Comparison of ENCODE assay signal across 1 cellular context in the genomic region with DNA sequence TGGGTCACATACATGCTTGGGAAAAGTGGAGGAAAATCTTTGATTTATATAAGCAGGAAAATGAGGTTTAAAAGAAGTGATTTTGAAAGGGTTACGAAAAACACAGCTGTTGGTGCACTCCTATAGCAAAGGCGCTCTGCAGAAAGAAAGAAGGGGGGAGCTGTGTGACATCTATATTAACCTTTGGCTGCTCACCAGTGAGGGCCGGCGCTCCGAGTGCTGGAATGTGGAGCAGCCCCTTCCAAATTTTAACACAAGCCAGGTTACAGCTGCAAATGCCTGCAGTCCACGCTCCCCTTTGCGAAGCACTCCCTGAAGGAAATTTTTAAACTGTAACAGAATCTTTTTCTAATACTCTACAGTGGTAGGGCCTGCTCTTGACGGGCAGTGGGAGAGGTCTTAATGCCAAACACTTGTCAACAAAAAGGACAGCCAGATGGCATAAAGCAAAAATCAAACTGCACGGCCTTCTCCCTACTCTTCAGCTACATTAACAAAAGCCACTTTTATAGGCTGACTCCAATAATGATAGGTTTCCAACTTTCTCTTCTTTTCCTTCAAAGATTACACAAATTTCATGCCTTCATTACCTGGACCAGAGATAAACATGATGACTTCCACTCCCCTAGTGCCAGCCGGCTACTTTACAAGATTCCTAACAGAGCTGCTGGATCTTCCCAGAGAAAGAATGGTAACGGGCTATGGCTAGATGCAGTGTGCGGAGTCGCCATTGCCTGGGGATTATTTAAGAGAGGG.
TF ChIP-seq lines count a peak whose summit lies in the region.

No MANE protein-coding gene starts in this region.

TF ChIP-seq in H1, 55 proteins besides CTCF, POLR2A, EP300 and RAD21:
- TF ChIP-seq YY1 (IDR thresholded peaks at IDR 0.05; ENCODE audit: low read depth, low read length): no peak
- TF ChIP-seq TEAD4 (IDR thresholded peaks at IDR 0.05; ENCODE audit: low read depth, low read length): peak; percentile 55; the same call in 1 of the 2 replicates
- TF ChIP-seq CTBP2 (IDR thresholded peaks at IDR 0.05; ENCODE audit: borderline replicate concordance, insufficient read depth, insufficient read length, low read length): no peak
- TF ChIP-seq, protein P1, sequence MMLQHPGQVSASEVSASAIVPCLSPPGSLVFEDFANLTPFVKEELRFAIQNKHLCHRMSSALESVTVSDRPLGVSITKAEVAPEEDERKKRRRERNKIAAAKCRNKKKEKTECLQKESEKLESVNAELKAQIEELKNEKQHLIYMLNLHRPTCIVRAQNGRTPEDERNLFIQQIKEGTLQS (IDR thresholded peaks at IDR 0.05; ENCODE audit: insufficient read depth, low read depth, low read length): no peak
- TF ChIP-seq EZH2 (IDR thresholded peaks at IDR 0.05; ENCODE audit: low read depth, low read length, severe bottlenecking): peak; percentile 9
- no peak for TF ChIP-seq JUND (IDR thresholded peaks at IDR 0.05; ENCODE audit: low read length)
- no peak for TF ChIP-seq RXRA (IDR thresholded peaks at IDR 0.05; ENCODE audit: insufficient read depth, low read depth, low read length)
- no peak for TF ChIP-seq KDM4A (IDR thresholded peaks at IDR 0.05; ENCODE audit: low read depth, low read length, severe bottlenecking)
- TF ChIP-seq KDM5A (IDR thresholded peaks at IDR 0.05; ENCODE audit: low read length): no peak
